9 cellular contexts compared by ENCODE assay signal in the genomic region with DNA sequence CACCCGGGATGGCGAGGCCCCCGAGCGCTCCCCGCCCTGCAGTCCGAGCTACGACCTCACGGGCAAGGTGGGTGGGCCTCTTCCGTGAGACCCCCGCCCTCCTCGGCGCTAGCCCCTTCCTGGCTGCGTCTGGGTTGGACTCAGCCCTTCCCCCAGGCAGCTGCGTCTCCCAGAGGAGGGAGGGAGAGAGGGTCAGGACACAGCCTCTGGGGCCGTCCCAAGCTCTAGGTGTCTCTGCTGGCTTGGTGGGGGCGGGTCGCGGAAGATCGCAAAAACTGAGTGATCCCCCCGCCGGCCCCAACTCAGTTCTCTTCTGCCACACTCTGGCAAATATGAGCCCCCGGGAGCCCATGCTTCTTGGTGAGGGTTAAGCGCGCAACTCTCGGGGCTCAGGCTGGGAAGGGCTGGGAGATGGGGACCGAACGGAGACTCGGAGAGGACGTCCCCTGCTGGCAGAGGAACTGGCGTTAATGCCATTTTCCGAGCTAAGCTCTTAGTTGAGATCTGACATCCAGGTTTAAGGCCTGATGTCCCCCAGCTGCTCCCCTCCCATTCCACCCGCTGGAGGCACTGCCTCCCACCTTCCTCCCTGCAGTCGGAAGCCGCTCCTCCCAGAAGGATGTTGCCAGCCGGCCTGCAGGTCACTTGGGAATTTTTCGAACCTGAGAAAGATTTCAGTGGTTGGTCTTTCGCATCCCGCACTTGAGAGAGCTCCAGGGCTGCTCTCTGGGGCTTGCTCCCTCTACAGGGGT. TPM values are rescaled to one million over a fixed set of nuclear protein-coding genes. Genes with fewer than 3 reads are reported as not detected.
DNase-seq lines count a peak whose midpoint lies in the region; ATAC-seq, FAIRE-seq and TF ChIP-seq lines count a peak whose summit lies in the region.
"Had no signal": no experiment of that assay in that cellular context is flagged by ENCODE, and none has a peak within 500 bp of the region (broad histone marks: within the 10 kb centered on the region; RNA-seq: fewer than 3 reads in every experiment).

No MANE protein-coding gene starts in this region.

- H3K9me3 ChIP-seq in A673 (ENCODE audit: low read depth, low read length, poor library complexity, severe bottlenecking) (no peaks in the 10 kb centered on the region), OCI-LY7 (ENCODE audit: low read length) (no peaks in the 10 kb centered on the region), testis (no peaks in the 10 kb centered on the region)

- H3K4me1 ChIP-seq in A673 (ENCODE audit: insufficient read depth, low read length, poor library complexity, severe bottlenecking) (peaks cover 16% of the 10 kb centered on the region), OCI-LY7 (ENCODE audit: insufficient read depth, low read length, poor library complexity, severe bottlenecking) (peaks cover 49% of the 10 kb centered on the region), testis (peaks cover 12% of the 10 kb centered on the region)

- CTCF ChIA-PET in A673 (lab: Charles Lee) (interaction anchor here (0.6 to 2.9 kb wide), 3 partner anchors 80 to 358 kb away, joined by 3 to 19 read pairs (median 5); no protein-coding TSS in a partner anchor), OCI-LY7 (lab: Charles Lee; ENCODE audit: unreplicated experiment) (interaction anchor here (0.8 to 4.1 kb wide), 11 partner anchors 9 to 135 kb away, joined by 3 to 82 read pairs (median 4); a partner anchor contains a TSS)

- no peaks in the 10 kb centered on the region for H3K79me2 ChIP-seq in OCI-LY7 (ENCODE audit: insufficient read depth, low read depth, low read length)

- peak overlapping the region; percentile 52 to 74 (median 62) for H3K4me3 Mint-ChIP-seq in brain

- BruUV-seq in A673 (replicated peaks; lab: Mats Ljungman, UMichigan) (no TSS peak), OCI-LY7 (replicated peaks; lab: Mats Ljungman, UMichigan) (no TSS peak)

- POLR2A ChIA-PET in A673 (lab: Charles Lee; ENCODE audit: low non-redundant PET) (no interaction called here), OCI-LY7 (lab: Charles Lee) (interaction anchor here (0.6 to 2.9 kb wide), 14 partner anchors 9 to 1841 kb away, joined by 3 to 14 read pairs (median 4); a partner anchor contains a TSS)

- 0 to 2% methylated on average over 3 to 38 of the region's 38 CpGs for WGBS in testis, 2 donors

- FAIRE-seq in GM12891 (lab: Jason Lieb, UNC), result peak; percentile 73
- FAIRE-seq: endometrium had no signal

- H3K36me3 Mint-ChIP-seq in brain, result no peaks in the 10 kb centered on the region

- peaks cover 6% of the 10 kb centered on the region for H3K27me3 Mint-ChIP-seq in brain

- H4K20me1 ChIP-seq in OCI-LY7 (ENCODE audit: insufficient read depth, low read length), result no peaks in the 10 kb centered on the region

- no peak overlapping the region for H3K27ac ChIP-seq in A673 (ENCODE audit: low read depth, low read length, poor library complexity, severe bottlenecking)
- H3K27ac ChIP-seq in OCI-LY7 (ENCODE audit: low read depth, low read length, poor library complexity, severe bottlenecking), result peak overlapping the region; percentile 54
- no peak overlapping the region for H3K27ac ChIP-seq in testis

- H3K4me1 Mint-ChIP-seq in brain, result peaks cover 14% of the 10 kb centered on the region

- H3K4me2 ChIP-seq in OCI-LY7 (ENCODE audit: low read length), result peak overlapping the region; percentile 82

- H3K27me3 ChIP-seq in A673 (replicated peaks; ENCODE audit: insufficient read depth, low read depth, low read length, poor library complexity) (peaks cover 63% of the 10 kb centered on the region), testis (no peaks in the 10 kb centered on the region)

- H3K36me3 ChIP-seq in A673 (ENCODE audit: insufficient read depth, low read length, poor library complexity, severe bottlenecking), result no peaks in the 10 kb centered on the region
- H3K36me3 ChIP-seq in OCI-LY7 (ENCODE audit: insufficient read depth, low read length), result no peaks in the 10 kb centered on the region
- H3K36me3 ChIP-seq in testis (ENCODE audit: low read depth, missing control alignments), result no peaks in the 10 kb centered on the region

- H3K4me3 ChIP-seq in A673 (ENCODE audit: low read depth, low read length, poor library complexity, severe bottlenecking) (peak overlapping the region; percentile 30), OCI-LY7 (ENCODE audit: low read depth, low read length, poor library complexity, severe bottlenecking) (peak overlapping the region; percentile 65), testis (peak overlapping the region; percentile 2 to 30)

- H2AFZ ChIP-seq in OCI-LY7 (ENCODE audit: low read length), result peak overlapping the region; percentile 86

- DNase-seq in A673 (ENCODE audit: low spot score) (peak; percentile 61), GM12891 (ENCODE audit: insufficient read length, low spot score) (no peak), OCI-LY7 (ENCODE audit: low spot score) (peak; percentile 76), left lobe of liver (ENCODE audit: low spot score) (peak; percentile 65), testis (no peak)

- peak; percentile 60 for ATAC-seq in left lobe of liver
- ATAC-seq in HG03460 (IDR thresholded peaks at IDR 0.05; ENCODE audit: unreplicated experiment), result no peak
- no peak for ATAC-seq in HG02642 (IDR thresholded peaks at IDR 0.05; ENCODE audit: poor library complexity, unreplicated experiment)

- intact Hi-C loops in A673 (cut with micrococcal nuclease; ENCODE audit: unreplicated experiment) (no loop called here), OCI-LY7 (cut with micrococcal nuclease; ENCODE audit: unreplicated experiment) (loop anchor here (2.0 to 5.0 kb wide), 2 partner anchors 49 to 300 kb away; no protein-coding TSS in a partner anchor), testis (cut with DNase I; ENCODE audit: low total_unique reads) (no loop called here)

- no peaks in the 10 kb centered on the region for H3K9me2 ChIP-seq in OCI-LY7 (ENCODE audit: insufficient read depth, low read length)

- no peak overlapping the region for H3K27ac Mint-ChIP-seq in brain

- TF ChIP-seq POLR2A in GM12891 (IDR thresholded peaks at IDR 0.05; ENCODE audit: low read depth, low read length), result no peak
- TF ChIP-seq POLR2A in testis (IDR thresholded peaks at IDR 0.05), result no peak

- TF ChIP-seq CTCF in A673 (conservative IDR thresholded peaks at IDR 0.05; ENCODE audit: low read depth, low read length) (peak; percentile 56), OCI-LY7 (conservative IDR thresholded peaks at IDR 0.05; ENCODE audit: low read length) (peak; percentile 83), brain (conservative IDR thresholded peaks at IDR 0.05) (peak in 1 of 2 experiments; percentile 45), testis (IDR thresholded peaks at IDR 0.05) (peak in 1 of 3 experiments; percentile 8)

- peaks cover 0 to 2% (median 0%) of the 10 kb centered on the region in 5 experiments for H3K9me3 Mint-ChIP-seq in brain

TF ChIP-seq in GM12891, 5 proteins besides CTCF, POLR2A, EP300 and RAD21:
- no peak for TF ChIP-seq SPI1 (IDR thresholded peaks at IDR 0.05; ENCODE audit: low read depth, low read length)
- no peak for TF ChIP-seq POU2F2 (IDR thresholded peaks at IDR 0.05; ENCODE audit: low read depth, low read length)
- no peak for TF ChIP-seq TAF1 (IDR thresholded peaks at IDR 0.05; ENCODE audit: low read depth, low read length)
- TF ChIP-seq POLR2AphosphoS5 (IDR thresholded peaks at IDR 0.05; ENCODE audit: low read depth, low read length), result no peak
- no peak for TF ChIP-seq PAX5 (IDR thresholded peaks at IDR 0.05; ENCODE audit: insufficient read depth, low read length, severe bottlenecking)
TF ChIP-seq in GM12891: peak in this region for 0.

RNA-seq across cellular contexts. Expression of a gene that starts 0.4 kb away (rescaled TPM):
- total RNA-seq in A673 (2021) (not detected in 2 replicates), OCI-LY7 (2022) (12.7 and 18.9 TPM in 2 replicates), left lobe of liver (14.0 TPM), testis (under 1 TPM; 0.81 to 0.94 TPM)
- 8.5 TPM for polyA plus RNA-seq in GM12891 (2012; ENCODE audit: low read depth, missing spikeins)
- 2.8 and 6.3 TPM in 2 replicates for total RNA-seq in OCI-LY7 (2014; rRNA removed; shearing (Covaris generic))
- polyA plus RNA-seq in brain (ENCODE audit: insufficient read depth, low read depth, low replicate concordance) (2.8 TPM), testis (ENCODE audit: insufficient read depth, low read depth, low replicate concordance) (1.9 TPM)

RNA-seq across cellular contexts. Expression of a gene that starts 11.0 kb away (rescaled TPM):
- 33.8 and 47.9 TPM in 2 replicates for total RNA-seq in A673 (2021)
- 19.1 TPM for polyA plus RNA-seq in GM12891 (2012; ENCODE audit: low read depth, missing spikeins)
- 73.2 and 86.1 TPM in 2 replicates for total RNA-seq in OCI-LY7 (2014; rRNA removed; shearing (Covaris generic))
- total RNA-seq in OCI-LY7 (2022), result 116 and 122 TPM in 2 replicates
- polyA plus RNA-seq in brain (ENCODE audit: insufficient read depth, low read depth, low replicate concordance), result 95.8 TPM
- total RNA-seq in left lobe of liver, result 156 TPM
- 10 to 100 TPM; 26.9 to 28.6 TPM for total RNA-seq in testis
- polyA plus RNA-seq in testis (ENCODE audit: insufficient read depth, low read depth, low replicate concordance), result 69.2 TPM

RNA-seq across cellular contexts. Expression of a gene that starts 24.8 kb away (rescaled TPM):
- total RNA-seq in A673 (2021), result not detected in 2 replicates
- not detected for polyA plus RNA-seq in GM12891 (2012; ENCODE audit: low read depth, missing spikeins)
- total RNA-seq in OCI-LY7 (2014; rRNA removed; shearing (Covaris generic)), result not detected in 2 replicates
- total RNA-seq in OCI-LY7 (2022), result not detected in 2 replicates
- polyA plus RNA-seq in brain (ENCODE audit: insufficient read depth, low read depth, low replicate concordance), result 0.54 TPM
- total RNA-seq in left lobe of liver, result not detected
- total RNA-seq in testis, result 1 to 10 TPM in 1 of 2 donors, under 1 TPM in 1; 0.43 to 1.1 TPM
- 0.79 TPM for polyA plus RNA-seq in testis (ENCODE audit: insufficient read depth, low read depth, low replicate concordance)

RNA-seq across cellular contexts. Expression of a gene that starts 38.7 kb away (rescaled TPM):
- total RNA-seq in A673 (2021) (55.6 and 60.6 TPM in 2 replicates), OCI-LY7 (2022) (87.9 and 89.0 TPM in 2 replicates), left lobe of liver (21.5 TPM), testis (10 to 100 TPM; 45.6 to 51.3 TPM)
- polyA plus RNA-seq in GM12891 (2012; ENCODE audit: low read depth, missing spikeins), result 32.7 TPM
- 77.2 and 99.3 TPM in 2 replicates for total RNA-seq in OCI-LY7 (2014; rRNA removed; shearing (Covaris generic))
- polyA plus RNA-seq in brain (ENCODE audit: insufficient read depth, low read depth, low replicate concordance) (24.8 TPM), testis (ENCODE audit: insufficient read depth, low read depth, low replicate concordance) (43.8 TPM)

Comparison
In these comparisons a context has a peak if more than half of its experiments do, and no peak if none do; other contexts are left out.
1. DNase-seq: peak in A673 (single experiment), OCI-LY7 (single experiment) and left lobe of liver (single experiment); none in GM12891 (single experiment) and testis (single experiment).
2. Peak in every context shown above with its lines, with median percentiles within 50 percentile points of each other: H3K4me3 ChIP-seq.